ENCODE assay signal across 12 cellular contexts in genomic region chr18:24368749-24369148, GRCh38. TPM values are rescaled to one million over a fixed set of nuclear protein-coding genes. Genes with fewer than 3 reads are reported as not detected.
DNase-seq lines count a peak whose midpoint lies in the region; ATAC-seq and TF ChIP-seq lines count a peak whose summit lies in the region.
"Had no signal": no experiment of that assay in that cellular context is flagged by ENCODE, and none has a peak within 500 bp of the region (broad histone marks: within the 10 kb centered on the region; RNA-seq: fewer than 3 reads in every experiment).

No MANE protein-coding gene starts in this region.

- no peaks in the 10 kb centered on the region for H3K27me3 ChIP-seq in kidney epithelial cell (ENCODE audit: control insufficient read depth, insufficient read depth, low read length)
- H3K27me3 ChIP-seq: breast epithelium, esophagus muscularis mucosa, MG63 had no signal

- peak overlapping the region; percentile 13 for H3K4me3 Mint-ChIP-seq in T-helper 17 cell
- H3K4me3 Mint-ChIP-seq in activated T-cell treated with anti-CD3 and anti-CD28 coated beads, Interleukin-2, amount 50 U/mL, for 72 hours = peak overlapping the region; percentile 48 to 56
- H3K4me3 Mint-ChIP-seq: naive B cell had no signal

- H3K4me1 Mint-ChIP-seq in T-helper 17 cell = peaks cover 26% of the 10 kb centered on the region
- peaks cover 30% of the 10 kb centered on the region for H3K4me1 Mint-ChIP-seq in activated T-cell treated with anti-CD3 and anti-CD28 coated beads, Interleukin-2, amount 50 U/mL, for 72 hours (ENCODE audit: low read depth)
- H3K4me1 Mint-ChIP-seq: naive B cell had no signal

- H3K9me3 ChIP-seq in T-helper 17 cell (ENCODE audit: control insufficient read depth, low read length, poor library complexity, severe bottlenecking) = no peaks in the 10 kb centered on the region
- H3K9me3 ChIP-seq: breast epithelium, esophagus muscularis mucosa, MG63 had no signal

- H3K27ac Mint-ChIP-seq in T-helper 17 cell = peak overlapping the region; percentile 67
- H3K27ac Mint-ChIP-seq in activated T-cell treated with anti-CD3 and anti-CD28 coated beads, Interleukin-2, amount 50 U/mL, for 72 hours = peak overlapping the region; percentile 23

- TF ChIP-seq CTCF in kidney epithelial cell (IDR thresholded peaks at IDR 0.05; ENCODE audit: insufficient read depth, low read length, poor library complexity, severe bottlenecking) = no peak

- no peaks in the 10 kb centered on the region for H3K27me3 Mint-ChIP-seq in T-helper 17 cell
- peaks cover 6% of the 10 kb centered on the region for H3K27me3 Mint-ChIP-seq in activated T-cell treated with anti-CD3 and anti-CD28 coated beads, Interleukin-2, amount 50 U/mL, for 72 hours (ENCODE audit: low read depth)
- H3K27me3 Mint-ChIP-seq: naive B cell had no signal

- H3K36me3 Mint-ChIP-seq in T-helper 17 cell (ENCODE audit: low read depth) = peaks cover 10% of the 10 kb centered on the region
- H3K36me3 Mint-ChIP-seq in activated T-cell treated with anti-CD3 and anti-CD28 coated beads, Interleukin-2, amount 50 U/mL, for 72 hours (ENCODE audit: insufficient read depth in 2 of 2) = peaks cover 5% of the 10 kb centered on the region in 2 donors
- H3K36me3 Mint-ChIP-seq: naive B cell had no signal

- no peak for DNase-seq in T-helper 17 cell
- peak; percentile 48 to 68 for DNase-seq in activated T-cell treated with anti-CD3 and anti-CD28 coated beads, Interleukin-2, amount 50 U/mL, for 72 hours
- DNase-seq in kidney epithelial cell (ENCODE audit: low read depth) = peak; percentile 28
- peak; percentile 23 to 60 for DNase-seq in stimulated activated CD8-positive, alpha-beta memory T cell treated with anti-CD3 and anti-CD28 coated beads, Interleukin-15, amount 100 ng/mL, for 48 hours (ENCODE audit: low read depth in 2 of 2)
- DNase-seq in midbrain (lab: John Stamatoyannopoulos, UW) = no peak
- no peak for DNase-seq in NCI-H1436 treated with DMSO at 0.1 percent for 48 hours (lab: John Stamatoyannopoulos, UW)
- DNase-seq: MG63, naive B cell, NCI-H510A treated with DMSO at 0.1 percent for 48 hours had no signal

- ATAC-seq in T-helper 17 cell = peak; percentile 65
- ATAC-seq in activated T-cell treated with anti-CD3 and anti-CD28 coated beads, Interleukin-2, amount 50 U/mL, for 72 hours (replicated peaks in 1 of 2) = peak; percentile 90 to 91
- ATAC-seq in GM18858 (IDR thresholded peaks at IDR 0.05; ENCODE audit: unreplicated experiment) = no peak

- H3K36me3 ChIP-seq in kidney epithelial cell (ENCODE audit: control insufficient read depth, insufficient read depth, low read length) = no peaks in the 10 kb centered on the region
- H3K36me3 ChIP-seq: breast epithelium, MG63 had no signal

- H3K4me3 ChIP-seq in kidney epithelial cell (ENCODE audit: low read depth, low read length) = no peak overlapping the region
- H3K4me3 ChIP-seq: breast epithelium, esophagus muscularis mucosa, MG63 had no signal

- H3K9me3 Mint-ChIP-seq in activated T-cell treated with anti-CD3 and anti-CD28 coated beads, Interleukin-2, amount 50 U/mL, for 72 hours = no peaks in the 10 kb centered on the region
- H3K9me3 Mint-ChIP-seq: naive B cell had no signal

RNA-seq across cellular contexts. Expression of gene OSBPL1A, which starts 28.9 kb away (rescaled TPM):
- total RNA-seq in T-helper 17 cell = 1 to 10 TPM; 6.8 to 7.1 TPM
- 1 to 10 TPM; 1.5 to 2.4 TPM for total RNA-seq in activated T-cell treated with anti-CD3 and anti-CD28 coated beads, Interleukin-2, amount 50 U/mL, for 72 hours
- 18.3 and 21.4 TPM in 2 replicates for total RNA-seq in kidney epithelial cell

RNA-seq across cellular contexts. Expression of gene IMPACT, which starts 57.7 kb away (rescaled TPM):
- total RNA-seq in T-helper 17 cell = 10 to 100 TPM; 15.2 to 16.4 TPM
- total RNA-seq in activated T-cell treated with anti-CD3 and anti-CD28 coated beads, Interleukin-2, amount 50 U/mL, for 72 hours = 10 to 100 TPM; 19.0 to 27.6 TPM
- total RNA-seq in kidney epithelial cell = 31.5 and 37.7 TPM in 2 replicates

Comparison
In these comparisons a context has a peak if more than half of its experiments do, and no peak if none do; other contexts are left out.
1. DNase-seq: peak in activated T-cell treated with anti-CD3 and anti-CD28 coated beads, Interleukin-2, amount 50 U/mL, for 72 hours (2 of 2), kidney epithelial cell (single experiment) and stimulated activated CD8-positive, alpha-beta memory T cell treated with anti-CD3 and anti-CD28 coated beads, Interleukin-15, amount 100 ng/mL, for 48 hours (2 of 2); none in T-helper 17 cell (0 of 3), midbrain (single experiment) and NCI-H1436 treated with DMSO at 0.1 percent for 48 hours (single experiment).